ENCODE assay signal across 29 cellular contexts in the genomic region with DNA sequence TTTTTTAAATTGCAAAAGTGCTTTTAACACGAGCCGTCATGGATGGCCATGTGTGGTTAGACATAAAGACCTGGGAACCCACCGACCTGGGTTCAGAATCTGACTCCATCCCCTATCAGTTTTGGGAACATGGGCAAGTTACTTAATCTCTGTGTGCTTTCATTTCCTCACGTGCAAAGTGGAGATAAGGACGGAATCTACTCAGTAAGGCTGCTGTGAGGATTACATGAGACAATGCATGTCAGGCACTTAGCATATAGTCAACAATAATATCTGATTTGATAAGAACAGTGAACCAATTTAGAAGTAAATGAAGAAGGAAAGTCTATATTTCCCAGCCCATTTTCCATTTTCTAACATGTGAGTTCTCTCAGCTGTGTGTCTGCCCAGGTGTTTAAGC.
"Had no signal": no experiment of that assay in that cellular context is flagged by ENCODE, and none has a peak within 500 bp of the region (broad histone marks: within the 10 kb centered on the region; RNA-seq: fewer than 3 reads in every experiment).

No MANE protein-coding gene starts in this region.

- H3K36me3 ChIP-seq: MG63 had no signal

- H3K9me3 Mint-ChIP-seq: activated T-helper 1 cell treated with anti-CD3 and anti-CD28 coated beads, Interleukin-12 subunit alpha, Interleukin-12 subunit beta, Interleukin-2, Interleukin-4 antibody, amounts not matched to agents 30 ng/mL and 10 ng/mL and 1 ng/mL, durations not matched to agents 14 hours and 24 hours and 36 hours had no signal

- H3K9me3 ChIP-seq: MG63 had no signal

- H3K4me1 Mint-ChIP-seq: activated B cell treated with CpG ODN at 0.5 μM for 24 hours had no signal

- H3K36me3 Mint-ChIP-seq: activated CD4-positive, alpha-beta memory T cell treated with anti-CD3 and anti-CD28 coated beads for 36 hours had no signal

- H3K4me3 ChIP-seq: MG63 had no signal

- FAIRE-seq: bronchial epithelial cell had no signal

- DNase-seq: activated B cell treated with CpG ODN at 0.5 μM for 24 hours; activated CD4-positive, alpha-beta memory T cell treated with anti-CD3 and anti-CD28 coated beads for 36 hours; activated CD4-positive, alpha-beta T cell treated with anti-CD3 and anti-CD28 coated beads for 4 hours; activated CD4-positive, alpha-beta T cell treated with anti-CD3 and anti-CD28 coated beads, Interleukin-2, amount 50 U/mL, for 1 hour; activated CD4-positive, CD25-positive, alpha-beta regulatory T cell treated with anti-CD3 and anti-CD28 coated beads, Interleukin-2, amount 50 U/mL, for 72 hours; activated CD8-positive, alpha-beta memory T cell treated with anti-CD3 and anti-CD28 coated beads, Interleukin-2, amount 50 U/mL, for 4 hours; activated gamma-delta T cell treated with Interleukin-2 at 50 U/mL for 16 hours; activated naive CD4-positive, alpha-beta T cell treated with anti-CD3 and anti-CD28 coated beads for 36 hours; activated T-cell treated with anti-CD3 and anti-CD28 coated beads for 4 hours; activated T-cell treated with anti-CD3 and anti-CD28 coated beads, Interleukin-2, amount 50 U/mL, for 4 hours; IMR-90; Kasumi-1; KBM-7; NCI-H1092; NCI-H1436 treated with DMSO at 0.1 percent for 48 hours; NCI-H187 treated with DMSO at 0.1 percent for 48 hours; NCI-H2081 treated with DMSO at 0.1 percent for 48 hours; NCI-H345; NCI-H526; Right ventricle myocardium superior; SW 1271; T-helper 1 cell; T-helper 2 cell; T1000 had no signal

- H3K27ac Mint-ChIP-seq: activated B cell treated with CpG ODN at 0.5 μM for 24 hours; activated CD4-positive, alpha-beta memory T cell treated with anti-CD3 and anti-CD28 coated beads for 36 hours; activated naive CD4-positive, alpha-beta T cell treated with anti-CD3 and anti-CD28 coated beads for 36 hours; activated naive CD4-positive, alpha-beta T cell treated with anti-CD3 and anti-CD28 coated beads, Interleukin-2, amount 50 U/mL, for 72 hours; activated T-helper 1 cell treated with anti-CD3 and anti-CD28 coated beads, Interleukin-12 subunit alpha, Interleukin-12 subunit beta, Interleukin-2, Interleukin-4 antibody, amounts not matched to agents 30 ng/mL and 10 ng/mL and 1 ng/mL, durations not matched to agents 14 hours and 24 hours and 36 hours had no signal

- H3K27me3 ChIP-seq: MG63 had no signal

- H3K4me3 Mint-ChIP-seq: activated B cell treated with CpG ODN at 0.5 μM for 24 hours; activated CD4-positive, alpha-beta memory T cell treated with anti-CD3 and anti-CD28 coated beads for 36 hours; activated naive CD4-positive, alpha-beta T cell treated with anti-CD3 and anti-CD28 coated beads for 36 hours; activated T-cell treated with anti-CD3 and anti-CD28 coated beads, Interleukin-2, amount 50 U/mL, for 4 hours; activated T-helper 1 cell treated with anti-CD3 and anti-CD28 coated beads, Interleukin-12 subunit alpha, Interleukin-12 subunit beta, Interleukin-2, Interleukin-4 antibody, amounts not matched to agents 30 ng/mL and 10 ng/mL and 1 ng/mL, durations not matched to agents 14 hours and 24 hours and 36 hours; brain had no signal

- H3K27me3 Mint-ChIP-seq: activated B cell treated with CpG ODN at 0.5 μM for 24 hours had no signal
